Comparison of ENCODE assay signal across 8 cellular contexts in genomic region chr19:9620842-9621155, GRCh38. TPM values are rescaled to one million over a fixed set of nuclear protein-coding genes. Genes with fewer than 3 reads are reported as not detected.
DNase-seq lines count a peak whose midpoint lies in the region; ATAC-seq, FAIRE-seq and TF ChIP-seq lines count a peak whose summit lies in the region.

No MANE protein-coding gene starts in this region.

- H3K27ac ChIP-seq in ACC112 (ENCODE audit: low read depth, low read length) = peak overlapping the region; percentile 64; the same call in 1 of the 2 replicates
- peak overlapping the region; percentile 98 for H3K27ac ChIP-seq in caudate nucleus (ENCODE audit: low read depth, low read length)

- peaks cover 2% of the 10 kb centered on the region for H3K4me1 ChIP-seq in ACC112 (ENCODE audit: control insufficient read depth, insufficient read depth, low read length, unreplicated experiment)
- peaks cover 7% of the 10 kb centered on the region for H3K4me1 ChIP-seq in mucosa of descending colon (ENCODE audit: low read depth)

- no peaks in the 10 kb centered on the region for H3K9me3 ChIP-seq in mucosa of descending colon

- H2AFZ ChIP-seq in ACC112 (ENCODE audit: low read length, unreplicated experiment) = peak overlapping the region; percentile 79

- no peak for FAIRE-seq in GM12891 (lab: Jason Lieb, UNC)

- intact Hi-C loops in mucosa of descending colon (cut with DNase I, micrococcal nuclease) = loop anchor here (5.0 to 10.0 kb wide), 2 partner anchors 174 to 177 kb away; no protein-coding TSS in a partner anchor

- peaks cover 12% of the 10 kb centered on the region for H3K79me2 ChIP-seq in ACC112 (ENCODE audit: control insufficient read depth, insufficient read depth, low read length, unreplicated experiment)

- no peak for TF ChIP-seq CTCF in mucosa of descending colon (IDR thresholded peaks at IDR 0.05)

- H3K36me3 ChIP-seq in ACC112 (ENCODE audit: insufficient read depth, low read length) (peaks cover 13% of the 10 kb centered on the region), mucosa of descending colon (ENCODE audit: low read depth) (peaks cover 5% of the 10 kb centered on the region)

- ATAC-seq in HG03378 (IDR thresholded peaks at IDR 0.05; ENCODE audit: unreplicated experiment) = peak; percentile 19
- peak; percentile 68 for ATAC-seq in mucosa of descending colon
- no peak for ATAC-seq in HG03280 (IDR thresholded peaks at IDR 0.05; ENCODE audit: unreplicated experiment)

- TF ChIP-seq POLR2A in GM12891 (IDR thresholded peaks at IDR 0.05; ENCODE audit: low read depth, low read length) = no peak

- H3K4me3 ChIP-seq in ACC112 (ENCODE audit: low read depth, low read length) (peak overlapping the region; percentile 91), mucosa of descending colon (peak overlapping the region; percentile 53)

- no peaks in the 10 kb centered on the region for H3K27me3 ChIP-seq in ACC112 (ENCODE audit: insufficient read depth, low read length)

- DNase-seq in caudate nucleus (lab: John Stamatoyannopoulos, UW) (no peak), mucosa of descending colon (no peak), COLO668 (lab: John Stamatoyannopoulos, UW; ENCODE audit: unreplicated experiment) (no peak), GM12891 (ENCODE audit: insufficient read length, low spot score) (no peak)
- no peak for DNase-seq in effector CD4-positive, alpha-beta T cell

TF ChIP-seq in GM12891, 5 proteins besides CTCF, POLR2A, EP300 and RAD21:
- no peak; the same call in 1 of the 2 replicates for TF ChIP-seq TAF1 (IDR thresholded peaks at IDR 0.05; ENCODE audit: low read depth, low read length)

RNA-seq across cellular contexts. Expression of gene ZNF561, which starts 0.2 kb away (rescaled TPM):
- total RNA-seq in mucosa of descending colon = 10 to 100 TPM; 22.6 to 42.2 (median 31.9) TPM
- 12.1 TPM for polyA plus RNA-seq in GM12891 (2012; ENCODE audit: low read depth, missing spikeins)

RNA-seq across cellular contexts. Expression of gene ZNF121, which starts 36.5 kb away (rescaled TPM):
- 10 to 100 TPM; 17.0 to 26.3 (median 22.2) TPM for total RNA-seq in mucosa of descending colon
- 8.9 TPM for polyA plus RNA-seq in GM12891 (2012; ENCODE audit: low read depth, missing spikeins)

RNA-seq across cellular contexts. Expression of gene ZNF562, which starts 54.1 kb away (rescaled TPM):
- total RNA-seq in mucosa of descending colon = 10 to 100 TPM; 27.9 to 49.4 (median 41.5) TPM
- 5.1 TPM for polyA plus RNA-seq in GM12891 (2012; ENCODE audit: low read depth, missing spikeins)
